In the genomic region with DNA sequence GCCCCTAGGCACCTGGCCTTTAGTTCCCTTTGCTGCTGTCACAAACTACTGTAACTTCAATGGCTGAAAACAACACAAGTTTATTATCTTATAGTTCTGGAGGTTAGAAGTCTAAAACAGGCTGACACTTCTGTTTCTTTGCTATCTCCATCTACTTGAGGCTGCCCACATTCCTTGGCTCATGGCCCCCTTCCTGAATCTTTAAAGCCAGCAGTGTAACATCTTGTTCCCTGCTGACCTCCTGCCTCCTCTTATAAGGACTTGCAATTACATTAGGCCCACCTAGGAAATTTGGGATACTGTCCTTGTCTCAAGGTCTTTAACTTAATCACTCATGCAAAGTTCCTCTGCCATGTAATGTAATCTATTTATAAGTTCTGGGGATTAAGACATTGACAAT, we compare ENCODE assay signal across 1 cellular context.
TF ChIP-seq lines count a peak whose summit lies in the region.

No MANE protein-coding gene starts in this region.

TF ChIP-seq in IMR-90, 13 proteins besides CTCF, POLR2A, EP300 and RAD21:
- no peak for TF ChIP-seq MAFK (IDR thresholded peaks at IDR 0.05; ENCODE audit: low read depth, low read length)
- no peak for TF ChIP-seq MAZ (IDR thresholded peaks at IDR 0.05; ENCODE audit: borderline replicate concordance, low read depth, low read length)
- no peak for TF ChIP-seq CEBPB (IDR thresholded peaks at IDR 0.05; ENCODE audit: low read depth, low read length)
- TF ChIP-seq NFE2L2 (IDR thresholded peaks at IDR 0.05; ENCODE audit: low read depth, low read length), result no peak
- TF ChIP-seq SMC3 (IDR thresholded peaks at IDR 0.05; ENCODE audit: low read depth, low read length), result no peak
- TF ChIP-seq CHD1 (IDR thresholded peaks at IDR 0.05; ENCODE audit: low read depth, low read length), result no peak
- TF ChIP-seq RCOR1 (IDR thresholded peaks at IDR 0.05; ENCODE audit: insufficient replicate concordance, low read length), result no peak
